Comparison of ENCODE assay signal across 24 cellular contexts in genomic region chrX:6898371-6898770, GRCh38.
"Had no signal": no experiment of that assay in that cellular context is flagged by ENCODE, and none has a peak within 500 bp of the region (broad histone marks: within the 10 kb centered on the region; RNA-seq: fewer than 3 reads in every experiment).

No MANE protein-coding gene starts in this region.

- DNase-seq: colonic mucosa; cortex of kidney; effector CD8-positive, alpha-beta T cell; effector memory CD8-positive, alpha-beta T cell; endodermal cell; erythroblast; esophagus squamous epithelium; foreskin keratinocyte; heart left ventricle; hypothalamus; immature natural killer cell; islet precursor cell; left cardiac atrium; left ventricle myocardium inferior; lower lobe of right lung; mesenchymal stem cell; mucosa of descending colon; naive B cell had no signal

- H3K79me2 ChIP-seq: hepatocyte had no signal

- ATAC-seq: effector memory CD8-positive, alpha-beta T cell; esophagus mucosa; foreskin keratinocyte; gastroesophageal sphincter; heart left ventricle; left cardiac atrium; lower lobe of right lung; mucosa of descending colon had no signal

- H2AFZ ChIP-seq: hepatocyte had no signal

- FAIRE-seq: endometrium, frontal cortex had no signal

- H3K27me3 ChIP-seq: colonic mucosa, esophagus squamous epithelium, foreskin keratinocyte, gastroesophageal sphincter, heart left ventricle, hepatocyte had no signal

- H3K27ac ChIP-seq: colonic mucosa, epithelial cell of prostate, esophagus squamous epithelium, foreskin keratinocyte, gastroesophageal sphincter, heart left ventricle, hepatocyte, left ventricle myocardium inferior, lower lobe of right lung had no signal

- H3K4me1 ChIP-seq: colonic mucosa, esophagus squamous epithelium, foreskin keratinocyte, gastroesophageal sphincter, heart left ventricle, left ventricle myocardium inferior, lower lobe of right lung had no signal

- H3K9me3 ChIP-seq: colonic mucosa, esophagus squamous epithelium, gastroesophageal sphincter, heart left ventricle, left ventricle myocardium inferior, lower lobe of right lung, mucosa of descending colon had no signal

- H3K4me3 ChIP-seq: colonic mucosa, esophagus squamous epithelium, gastroesophageal sphincter, heart left ventricle, hepatocyte, left ventricle myocardium inferior, lower lobe of right lung, mucosa of descending colon had no signal

- H3K36me3 ChIP-seq: colonic mucosa, esophagus squamous epithelium, gastroesophageal sphincter, heart left ventricle, left ventricle myocardium inferior, lower lobe of right lung had no signal

- H3K4me2 ChIP-seq: hepatocyte had no signal
